2 cellular contexts compared by ENCODE assay signal in genomic region chr10:30821269-30821993, GRCh38.
TF ChIP-seq lines count a peak whose summit lies in the region.

No MANE protein-coding gene starts in this region.

TF ChIP-seq in IMR-90, 13 proteins besides CTCF, POLR2A, EP300 and RAD21:
- no peak for TF ChIP-seq USF2 (IDR thresholded peaks at IDR 0.05; ENCODE audit: low read depth, low read length)
- TF ChIP-seq NFE2L2 (IDR thresholded peaks at IDR 0.05; ENCODE audit: low read depth, low read length) = no peak
- TF ChIP-seq MAZ (IDR thresholded peaks at IDR 0.05; ENCODE audit: borderline replicate concordance, low read depth, low read length) = no peak
- TF ChIP-seq RFX5 (IDR thresholded peaks at IDR 0.05; ENCODE audit: low read depth, low read length) = no peak
- no peak for TF ChIP-seq RCOR1 (IDR thresholded peaks at IDR 0.05; ENCODE audit: insufficient replicate concordance, low read length)
- no peak for TF ChIP-seq FOS (IDR thresholded peaks at IDR 0.05; ENCODE audit: low read depth, low read length)
- TF ChIP-seq MXI1 (IDR thresholded peaks at IDR 0.05; ENCODE audit: borderline replicate concordance, low read depth, low read length) = no peak
- TF ChIP-seq MAFK (IDR thresholded peaks at IDR 0.05; ENCODE audit: low read depth, low read length) = no peak
- TF ChIP-seq CEBPB (IDR thresholded peaks at IDR 0.05; ENCODE audit: low read depth, low read length) = no peak

TF ChIP-seq in K562, 482 proteins besides CTCF, POLR2A, EP300 and RAD21 (continues in another document):
- TF ChIP-seq ZFP36 (IDR thresholded peaks at IDR 0.05; ENCODE audit: low read depth, low read length, partially characterized antibody) (peak; percentile 24), ZNF584 (CRISPR knock-in tag; IDR thresholded peaks at IDR 0.05; ENCODE audit: low read depth) (no peak), GATAD2B (IDR thresholded peaks at IDR 0.05; ENCODE audit: borderline replicate concordance) (0 out of 2 replicates have a peak, but pooled peaks have one; percentile 33), DPF2 (IDR thresholded peaks at IDR 0.05) (peak; percentile 89), RFX1 (IDR thresholded peaks at IDR 0.05) (no peak), NFIC (IDR thresholded peaks at IDR 0.05) (peak; percentile 47; the same call in 1 of the 2 replicates), ARID1B (IDR thresholded peaks at IDR 0.05) (peak; percentile 91), DIDO1 (tag; IDR thresholded peaks at IDR 0.05; ENCODE audit: low read depth) (0 out of 2 replicates have a peak, but pooled peaks have one; percentile 49), TCFL5 (CRISPR knock-in tag; conservative IDR thresholded peaks at IDR 0.05) (no peak), BRF2 (IDR thresholded peaks at IDR 0.05; ENCODE audit: borderline replicate concordance, insufficient read depth, insufficient read length) (no peak), JUND (IDR thresholded peaks at IDR 0.05; ENCODE audit: borderline replicate concordance, low read depth, low read length) (peak; percentile 27; the same call in 1 of the 2 replicates), JUND (tag; IDR thresholded peaks at IDR 0.05; ENCODE audit: borderline replicate concordance, low read depth, low read length) (no peak; the same call in 2 of the 3 replicates), MTA1 (IDR thresholded peaks at IDR 0.05; ENCODE audit: borderline replicate concordance) (0 out of 2 replicates have a peak, but pooled peaks have one; percentile 35), HDAC2 (IDR thresholded peaks at IDR 0.05) (peak; percentile 73; the same call in 1 of the 2 replicates), MTA3 (IDR thresholded peaks at IDR 0.05; ENCODE audit: borderline replicate concordance) (peak; percentile 58; the same call in 1 of the 2 replicates), FOXM1 (IDR thresholded peaks at IDR 0.05; ENCODE audit: low read depth) (no peak), FOXM1 (CRISPR knock-in tag; IDR thresholded peaks at IDR 0.05; ENCODE audit: low read depth) (no peak), TEAD4 (IDR thresholded peaks at IDR 0.05; ENCODE audit: low read length) (peak; percentile 83), TEAD4 (CRISPR knock-in tag; IDR thresholded peaks at IDR 0.05; ENCODE audit: borderline replicate concordance) (no peak), TBL1XR1 (IDR thresholded peaks at IDR 0.05; ENCODE audit: low read length in 2 of 2) (peak in 1 of 2 experiments; percentile 52; a peak in 1 of 4 replicates), SOX6 (IDR thresholded peaks at IDR 0.05) (peak; percentile 86), NBN (IDR thresholded peaks at IDR 0.05; ENCODE audit: low read depth) (0 out of 2 replicates have a peak, but pooled peaks have one; percentile 52), ZBTB7A (IDR thresholded peaks at IDR 0.05; ENCODE audit: borderline replicate concordance, control insufficient read depth, low read depth, low read length) (no peak), NR2C2 (CRISPR knock-in tag; IDR thresholded peaks at IDR 0.05) (no peak), NR2C2 (tag; IDR thresholded peaks at IDR 0.05) (peak; percentile 48; the same call in 1 of the 2 replicates), FOSL1 (tag; conservative IDR thresholded peaks at IDR 0.05) (peak; percentile 55), KDM1A (IDR thresholded peaks at IDR 0.05) (peak; percentile 55 to 75; a peak in 3 of 4 replicates), HES1 (IDR thresholded peaks at IDR 0.05; ENCODE audit: low read depth) (no peak), ZNF212 (CRISPR knock-in tag; IDR thresholded peaks at IDR 0.05) (no peak), SMARCA4 (IDR thresholded peaks at IDR 0.05) (peak; percentile 81), FOXA3 (CRISPR knock-in tag; conservative IDR thresholded peaks at IDR 0.05 in 1 of 2, IDR thresholded peaks at IDR 0.05 in 1 of 2) (no peak), ZHX1 (conservative IDR thresholded peaks at IDR 0.05; ENCODE audit: low read length) (no peak), ZFX (CRISPR knock-in tag; IDR thresholded peaks at IDR 0.05) (no peak), LEF1 (IDR thresholded peaks at IDR 0.05) (peak; percentile 47; the same call in 1 of the 2 replicates), SMAD4 (CRISPR knock-in tag; conservative IDR thresholded peaks at IDR 0.05) (peak; percentile 55; the same call in 1 of the 2 replicates), RCOR1 (IDR thresholded peaks at IDR 0.05; ENCODE audit: borderline replicate concordance in 1 of 2, low read depth in 2 of 2, low read length in 2 of 2) (peak in 1 of 2 experiments; percentile 92; a peak in 2 of 4 replicates), TRIM24 (IDR thresholded peaks at IDR 0.05) (peak in 1 of 2 experiments; percentile 61; a peak in 1 of 4 replicates), NR4A1 (CRISPR knock-in tag; IDR thresholded peaks at IDR 0.05) (no peak), NR4A1 (tag; IDR thresholded peaks at IDR 0.05) (peak; percentile 64; the same call in 1 of the 2 replicates), ID3 (CRISPR knock-in tag; IDR thresholded peaks at IDR 0.05) (no peak), ID3 (tag; IDR thresholded peaks at IDR 0.05) (no peak), MYNN (IDR thresholded peaks at IDR 0.05) (peak; percentile 33; the same call in 1 of the 2 replicates), MYNN (CRISPR knock-in tag; IDR thresholded peaks at IDR 0.05) (no peak), NFE2 (IDR thresholded peaks at IDR 0.05; ENCODE audit: low read depth) (peak; percentile 50; the same call in 1 of the 2 replicates), PYGO2 (tag; IDR thresholded peaks at IDR 0.05) (0 out of 2 replicates have a peak, but pooled peaks have one; percentile 24), ZNF324 (CRISPR knock-in tag; IDR thresholded peaks at IDR 0.05) (no peak), CTBP1 (IDR thresholded peaks at IDR 0.05; ENCODE audit: borderline replicate concordance) (peak; percentile 38; the same call in 1 of the 2 replicates), MTA2 (IDR thresholded peaks at IDR 0.05; ENCODE audit: low read depth) (peak; percentile 60), CBX8 (IDR thresholded peaks at IDR 0.05; ENCODE audit: borderline replicate concordance, extremely low read depth, low read depth, low read length, poor library complexity, severe bottlenecking) (no peak), ELF2 (CRISPR knock-in tag; IDR thresholded peaks at IDR 0.05) (no peak), BCL6 (CRISPR knock-in tag; IDR thresholded peaks at IDR 0.05) (no peak), MBD2 (IDR thresholded peaks at IDR 0.05; ENCODE audit: borderline replicate concordance, low read depth) (0 out of 2 replicates have a peak, but pooled peaks have one; percentile 21), FOXJ2 (tag; IDR thresholded peaks at IDR 0.05) (peak; percentile 90), NFYB (IDR thresholded peaks at IDR 0.05; ENCODE audit: extremely low read depth, insufficient read length) (no peak), CBFA2T2 (conservative IDR thresholded peaks at IDR 0.05) (peak; percentile 74), CREM (IDR thresholded peaks at IDR 0.05; ENCODE audit: low read depth) (0 out of 2 replicates have a peak, but pooled peaks have one; percentile 17), ZNF740 (CRISPR knock-in tag; IDR thresholded peaks at IDR 0.05) (no peak), ZNF740 (tag; IDR thresholded peaks at IDR 0.05) (peak in 1 of 2 experiments; percentile 9; a peak in 1 of 4 replicates), ATF1 (CRISPR knock-in tag; IDR thresholded peaks at IDR 0.05) (no peak), ATF1 (tag; IDR thresholded peaks at IDR 0.05) (peak; percentile 73), TEAD1 (CRISPR knock-in tag; IDR thresholded peaks at IDR 0.05) (0 out of 4 replicates have a peak, but pooled peaks of 1 of the 2 experiments have one; percentile 58)
- TF ChIP-seq, protein P1, sequence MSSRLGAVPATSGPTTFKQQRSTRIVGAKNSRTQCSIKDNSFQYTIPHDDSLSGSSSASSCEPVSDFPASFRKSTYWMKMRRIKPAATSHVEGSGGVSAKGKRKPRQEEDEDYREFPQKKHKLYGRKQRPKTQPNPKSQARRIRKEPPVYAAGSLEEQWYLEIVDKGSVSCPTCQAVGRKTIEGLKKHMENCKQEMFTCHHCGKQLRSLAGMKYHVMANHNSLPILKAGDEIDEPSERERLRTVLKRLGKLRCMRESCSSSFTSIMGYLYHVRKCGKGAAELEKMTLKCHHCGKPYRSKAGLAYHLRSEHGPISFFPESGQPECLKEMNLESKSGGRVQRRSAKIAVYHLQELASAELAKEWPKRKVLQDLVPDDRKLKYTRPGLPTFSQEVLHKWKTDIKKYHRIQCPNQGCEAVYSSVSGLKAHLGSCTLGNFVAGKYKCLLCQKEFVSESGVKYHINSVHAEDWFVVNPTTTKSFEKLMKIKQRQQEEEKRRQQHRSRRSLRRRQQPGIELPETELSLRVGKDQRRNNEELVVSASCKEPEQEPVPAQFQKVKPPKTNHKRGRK (tag; IDR thresholded peaks at IDR 0.05) = no peak
- TF ChIP-seq, protein P2, sequence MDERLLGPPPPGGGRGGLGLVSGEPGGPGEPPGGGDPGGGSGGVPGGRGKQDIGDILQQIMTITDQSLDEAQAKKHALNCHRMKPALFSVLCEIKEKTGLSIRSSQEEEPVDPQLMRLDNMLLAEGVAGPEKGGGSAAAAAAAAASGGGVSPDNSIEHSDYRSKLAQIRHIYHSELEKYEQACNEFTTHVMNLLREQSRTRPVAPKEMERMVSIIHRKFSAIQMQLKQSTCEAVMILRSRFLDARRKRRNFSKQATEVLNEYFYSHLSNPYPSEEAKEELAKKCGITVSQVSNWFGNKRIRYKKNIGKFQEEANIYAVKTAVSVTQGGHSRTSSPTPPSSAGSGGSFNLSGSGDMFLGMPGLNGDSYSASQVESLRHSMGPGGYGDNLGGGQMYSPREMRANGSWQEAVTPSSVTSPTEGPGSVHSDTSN (CRISPR knock-in tag; IDR thresholded peaks at IDR 0.05; ENCODE audit: low read depth) = no peak
- TF ChIP-seq, protein P2 (tag; conservative IDR thresholded peaks at IDR 0.05; ENCODE audit: low read depth) = peak; percentile 42; the same call in 1 of the 2 replicates
- TF ChIP-seq, protein P3, sequence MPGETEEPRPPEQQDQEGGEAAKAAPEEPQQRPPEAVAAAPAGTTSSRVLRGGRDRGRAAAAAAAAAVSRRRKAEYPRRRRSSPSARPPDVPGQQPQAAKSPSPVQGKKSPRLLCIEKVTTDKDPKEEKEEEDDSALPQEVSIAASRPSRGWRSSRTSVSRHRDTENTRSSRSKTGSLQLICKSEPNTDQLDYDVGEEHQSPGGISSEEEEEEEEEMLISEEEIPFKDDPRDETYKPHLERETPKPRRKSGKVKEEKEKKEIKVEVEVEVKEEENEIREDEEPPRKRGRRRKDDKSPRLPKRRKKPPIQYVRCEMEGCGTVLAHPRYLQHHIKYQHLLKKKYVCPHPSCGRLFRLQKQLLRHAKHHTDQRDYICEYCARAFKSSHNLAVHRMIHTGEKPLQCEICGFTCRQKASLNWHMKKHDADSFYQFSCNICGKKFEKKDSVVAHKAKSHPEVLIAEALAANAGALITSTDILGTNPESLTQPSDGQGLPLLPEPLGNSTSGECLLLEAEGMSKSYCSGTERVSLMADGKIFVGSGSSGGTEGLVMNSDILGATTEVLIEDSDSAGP (CRISPR knock-in tag; IDR thresholded peaks at IDR 0.05) = no peak
